ENCODE assay signal across 17 cellular contexts in the genomic region with DNA sequence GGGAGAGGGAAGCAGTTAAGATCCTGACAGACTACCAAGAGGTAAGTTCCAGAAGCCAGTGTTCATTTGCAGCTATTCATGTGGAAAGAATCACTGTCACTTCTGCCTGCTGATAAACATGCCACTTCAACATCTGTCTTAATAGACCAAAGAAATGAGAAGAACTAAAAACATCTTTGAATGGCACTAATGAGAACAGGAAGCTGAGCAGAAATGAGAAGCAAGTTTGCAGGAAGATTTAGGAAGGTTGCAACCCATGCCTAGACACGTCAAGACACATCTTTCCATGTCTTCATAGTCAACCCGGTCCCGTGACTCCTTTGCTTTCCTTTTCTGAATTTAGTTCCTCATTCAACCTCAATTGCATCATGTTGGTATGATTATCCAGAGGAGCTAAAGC.
DNase-seq lines count a peak whose midpoint lies in the region; ATAC-seq and TF ChIP-seq lines count a peak whose summit lies in the region.
"Had no signal": no experiment of that assay in that cellular context is flagged by ENCODE, and none has a peak within 500 bp of the region (broad histone marks: within the 10 kb centered on the region; RNA-seq: fewer than 3 reads in every experiment).

No MANE protein-coding gene starts in this region.

- no peaks in the 10 kb centered on the region for H3K4me1 ChIP-seq in trophoblast cell (ENCODE audit: control insufficient read depth in 1 of 2, insufficient read depth in 2 of 2, low read length in 2 of 2)
- H3K4me1 ChIP-seq: parathyroid adenoma had no signal

- no peak overlapping the region for H2AFZ ChIP-seq in trophoblast cell (ENCODE audit: insufficient read depth, low read length, poor library complexity)
- H2AFZ ChIP-seq: parathyroid adenoma had no signal

- no peak overlapping the region for H3K18ac ChIP-seq in trophoblast cell (ENCODE audit: low read length)

- no peak overlapping the region for H3K27ac ChIP-seq in trophoblast cell (ENCODE audit: low read depth, low read length)
- H3K27ac ChIP-seq: parathyroid adenoma, tibial artery had no signal

- no peak overlapping the region for H2BK12ac ChIP-seq in trophoblast cell (ENCODE audit: low read length)

- no peak overlapping the region for H4K91ac ChIP-seq in trophoblast cell (ENCODE audit: low read depth, low read length)

- H3K27me3 ChIP-seq in trophoblast cell (ENCODE audit: insufficient read depth, low read length), result no peaks in the 10 kb centered on the region
- H3K27me3 ChIP-seq: tibial artery had no signal

- H3K4me2 ChIP-seq in trophoblast cell (ENCODE audit: low read length), result no peak overlapping the region

- H3K9ac ChIP-seq in trophoblast cell (ENCODE audit: low read length), result no peak overlapping the region
- H3K9ac ChIP-seq: parathyroid adenoma had no signal

- H3K14ac ChIP-seq in trophoblast cell (ENCODE audit: low read length), result no peak overlapping the region

- no peaks in the 10 kb centered on the region for H3K36me3 ChIP-seq in trophoblast cell (ENCODE audit: control insufficient read depth in 1 of 2, insufficient read depth in 2 of 2, low read length in 2 of 2)
- H3K36me3 ChIP-seq: tibial artery had no signal

- H3K79me1 ChIP-seq in trophoblast cell (ENCODE audit: low read length), result no peaks in the 10 kb centered on the region

- no peak overlapping the region for H3K23ac ChIP-seq in trophoblast cell (ENCODE audit: low read length)

- no peak for ATAC-seq in GM21529 (IDR thresholded peaks at IDR 0.05; ENCODE audit: unreplicated experiment)
- ATAC-seq in HG02885 (IDR thresholded peaks at IDR 0.05; ENCODE audit: poor library complexity, unreplicated experiment), result no peak
- no peak for ATAC-seq in HG02840 (IDR thresholded peaks at IDR 0.05; ENCODE audit: low FRiP score, unreplicated experiment)
- no peak for ATAC-seq in GM19023 (IDR thresholded peaks at IDR 0.05; ENCODE audit: unreplicated experiment)
- ATAC-seq: activated CD4-positive, CD25-positive, alpha-beta regulatory T cell treated with anti-CD3 and anti-CD28 coated beads, Interleukin-2, amount 50 U/mL, for 24 hours had no signal

- H4K12ac ChIP-seq in trophoblast cell (ENCODE audit: low read depth, low read length), result no peak overlapping the region

- peak; percentile 91 for DNase-seq in CD1c-positive myeloid dendritic cell (ENCODE audit: extremely low spot score)
- DNase-seq in MV-4-11 (lab: John Stamatoyannopoulos, UW), result peak; percentile 89
- peak; percentile 92 for DNase-seq in epithelial cell of esophagus (ENCODE audit: low read depth)
- peak; percentile 20 to 49 for DNase-seq in trophoblast cell
- DNase-seq: activated T-cell treated with anti-CD3 and anti-CD28 coated beads, Interleukin-2, amount 50 U/mL, for 1 hour; amygdala; H9; mesendoderm; MM.1S; NK-92 treated with Interleukin-12 subunit alpha and Interleukin-12 subunit beta, amount 100 ng/mL, for 24 hours had no signal

- no peak overlapping the region for H3K4ac ChIP-seq in trophoblast cell (ENCODE audit: low read depth, low read length)

- no peak overlapping the region for H2BK120ac ChIP-seq in trophoblast cell (ENCODE audit: insufficient read depth, low read length, poor library complexity)

- TF ChIP-seq CTCF in epithelial cell of esophagus (IDR thresholded peaks at IDR 0.05; ENCODE audit: insufficient read depth, low read depth, low read length, missing control alignments), result no peak

- H3K9me3 ChIP-seq in trophoblast cell (ENCODE audit: insufficient read depth, low read depth, low read length), result no peaks in the 10 kb centered on the region
- H3K9me3 ChIP-seq: tibial artery had no signal

- no peaks in the 10 kb centered on the region for H3K79me2 ChIP-seq in trophoblast cell (ENCODE audit: control insufficient read depth, insufficient read depth, low read length, poor library complexity)
- H3K79me2 ChIP-seq: parathyroid adenoma had no signal

- no peak overlapping the region for H3K4me3 ChIP-seq in epithelial cell of esophagus (ENCODE audit: low read length)
- no peak overlapping the region for H3K4me3 ChIP-seq in trophoblast cell (ENCODE audit: low read depth, low read length)
- H3K4me3 ChIP-seq: tibial artery had no signal

- no CpG with 5 or more reads among the region's 3 CpGs for WGBS in trophoblast cell (ENCODE audit: extremely low coverage, insufficient coverage, insufficient read length)

- no peak overlapping the region for H2AK5ac ChIP-seq in trophoblast cell (ENCODE audit: low read length)

- no peak overlapping the region for H4K8ac ChIP-seq in trophoblast cell (ENCODE audit: low read depth, low read length)

- no peak overlapping the region for H2BK5ac ChIP-seq in trophoblast cell (ENCODE audit: low read depth, low read length, poor library complexity)

Comparison
In these comparisons a context has a peak if more than half of its experiments do, and no peak if none do; other contexts are left out.
1. DNase-seq: peak in every context shown above with its lines; median percentile 92 in epithelial cell of esophagus; 91 in CD1c-positive myeloid dendritic cell; 89 in MV-4-11; 34 in trophoblast cell.